Comparison of ENCODE assay signal across 29 cellular contexts in genomic region chr14:45114327-45114726, GRCh38. TPM values are rescaled to one million over a fixed set of nuclear protein-coding genes. Genes with fewer than 3 reads are reported as not detected.
DNase-seq lines count a peak whose midpoint lies in the region; ATAC-seq and TF ChIP-seq lines count a peak whose summit lies in the region.
"Had no signal": no experiment of that assay in that cellular context is flagged by ENCODE, and none has a peak within 500 bp of the region (broad histone marks: within the 10 kb centered on the region; RNA-seq: fewer than 3 reads in every experiment).

No MANE protein-coding gene starts in this region.

- POLR2A ChIA-PET in activated CD4-positive, alpha-beta T cell treated with anti-CD3 and anti-CD28 coated beads for 36 hours (lab: Charles Lee): interaction anchor here (1.3 to 1.4 kb wide), 2 partner anchors 20 to 71 kb away, joined by 4 to 7 read pairs; partner anchors contain the start of gene FKBP3

- no peaks in the 10 kb centered on the region for H3K9me3 Mint-ChIP-seq in activated CD4-positive, alpha-beta T cell treated with anti-CD3 and anti-CD28 coated beads for 36 hours (ENCODE audit: low read depth)
- H3K9me3 Mint-ChIP-seq in stimulated activated naive CD8-positive, alpha-beta T cell treated with anti-CD3 and anti-CD28 coated beads, Interleukin-15, amount 100 ng/mL, for 72 hours: no peaks in the 10 kb centered on the region
- H3K9me3 Mint-ChIP-seq: activated CD4-positive, alpha-beta T cell treated with anti-CD3 and anti-CD28 coated beads, Interleukin-2, amount 10 ng/mL, durations not matched to agents 7 days and 5 days; CD14-positive monocyte; HFFc6; natural killer cell treated with Interleukin-12 subunit alpha and Interleukin-12 subunit beta and Interleukin-15 and Interleukin-18, amount 100 ng/mL, for 72 hours; T-helper 2 cell treated with Interferon-gamma antibody and Interleukin-4, amounts not matched to agents 5 μg/mL and 100 μg/mL, for 36 hours had no signal

- peak; percentile 84 for ATAC-seq in activated CD4-positive, alpha-beta T cell treated with anti-CD3 and anti-CD28 coated beads for 36 hours
- ATAC-seq in Right ventricle myocardium superior (ENCODE audit: poor library complexity): no peak
- ATAC-seq in stimulated activated naive CD8-positive, alpha-beta T cell treated with anti-CD3 and anti-CD28 coated beads, Interleukin-15, amount 100 ng/mL, for 72 hours: peak; percentile 62
- ATAC-seq: gastrocnemius medialis; left cardiac atrium; natural killer cell treated with Interleukin-12 subunit alpha and Interleukin-12 subunit beta and Interleukin-15 and Interleukin-18, amount 100 ng/mL, for 72 hours; Panc1 had no signal

- H3K4me1 ChIP-seq in cardiac muscle cell (ENCODE audit: low read depth) (no peaks in the 10 kb centered on the region), hepatocyte (ENCODE audit: insufficient read depth) (peaks cover 12% of the 10 kb centered on the region)

- H3K4me3 Mint-ChIP-seq in activated CD4-positive, alpha-beta T cell treated with anti-CD3 and anti-CD28 coated beads for 36 hours: no peak overlapping the region
- H3K4me3 Mint-ChIP-seq in stimulated activated naive CD8-positive, alpha-beta T cell treated with anti-CD3 and anti-CD28 coated beads, Interleukin-15, amount 100 ng/mL, for 72 hours: no peak overlapping the region
- H3K4me3 Mint-ChIP-seq: activated CD4-positive, alpha-beta T cell treated with anti-CD3 and anti-CD28 coated beads, Interleukin-2, amount 10 ng/mL, durations not matched to agents 7 days and 5 days; CD14-positive monocyte; HFFc6; natural killer cell treated with Interleukin-12 subunit alpha and Interleukin-12 subunit beta and Interleukin-15 and Interleukin-18, amount 100 ng/mL, for 72 hours; T-helper 2 cell treated with Interferon-gamma antibody and Interleukin-4, amounts not matched to agents 5 μg/mL and 100 μg/mL, for 36 hours had no signal

- no peaks in the 10 kb centered on the region for H3K9me2 ChIP-seq in hepatocyte (replicated peaks; ENCODE audit: insufficient read depth)

- H2AFZ ChIP-seq in hepatocyte: no peak overlapping the region

- no peak for DNase-seq in activated CD4-positive, alpha-beta T cell treated with anti-CD3 and anti-CD28 coated beads for 36 hours
- DNase-seq in activated CD4-positive, alpha-beta T cell treated with anti-CD3 and anti-CD28 coated beads for 4 hours: no peak
- DNase-seq in cardiac muscle cell (ENCODE audit: low read depth in 1 of 2, low spot score in 1 of 2): no peak
- DNase-seq in Right ventricle myocardium superior: no peak
- no peak for DNase-seq in hepatocyte (ENCODE audit: low spot score)
- no peak for DNase-seq in stimulated activated naive CD8-positive, alpha-beta T cell treated with anti-CD3 and anti-CD28 coated beads, Interleukin-15, amount 100 ng/mL, for 72 hours
- DNase-seq in NCI-H2227 treated with DMSO at 0.1 percent for 48 hours (lab: John Stamatoyannopoulos, UW): no peak
- DNase-seq in stimulated activated CD4-positive, alpha-beta T cell treated with anti-CD3 and anti-CD28 coated beads, Interleukin-2, amount 100 ng/mL, for 48 hours: no peak
- DNase-seq: activated CD4-positive, alpha-beta T cell treated with anti-CD3 and anti-CD28 coated beads, Interleukin-2, amount 10 ng/mL, durations not matched to agents 7 days and 5 days; activated gamma-delta T cell treated with Interleukin-2 at 50 U/mL for 16 hours; anterior cingulate cortex; effector CD4-positive, alpha-beta T cell; gastrocnemius medialis; GOT3; HFFc6; IMR-90; left cardiac atrium; NCI-H1417 treated with DMSO at 0.1 percent for 48 hours; NCI-H2029 treated with DMSO at 0.1 percent for 48 hours; NCI-H226; NCI-H748 treated with DMSO at 0.1 percent for 48 hours; SHP77; stimulated activated naive CD4-positive, alpha-beta T cell treated with Interleukin-2 at 50 U/mL for 16 hours had no signal

- no peaks in the 10 kb centered on the region for H4K20me1 ChIP-seq in hepatocyte (ENCODE audit: insufficient read depth, poor library complexity, severe bottlenecking)

- no peaks in the 10 kb centered on the region for H3K27me3 ChIP-seq in cardiac muscle cell
- no peaks in the 10 kb centered on the region for H3K27me3 ChIP-seq in hepatocyte
- H3K27me3 ChIP-seq: gastrocnemius medialis had no signal

- H3K36me3 ChIP-seq in cardiac muscle cell: peaks cover 78% of the 10 kb centered on the region
- H3K36me3 ChIP-seq in hepatocyte (replicated peaks; ENCODE audit: insufficient read depth, low read depth): no peaks in the 10 kb centered on the region

- H3K36me3 Mint-ChIP-seq in activated CD4-positive, alpha-beta T cell treated with anti-CD3 and anti-CD28 coated beads for 36 hours (ENCODE audit: low read depth): peaks cover 40% of the 10 kb centered on the region

- peak overlapping the region; percentile 32 for H3K4me2 ChIP-seq in hepatocyte

- H3K27me3 Mint-ChIP-seq in activated CD4-positive, alpha-beta T cell treated with anti-CD3 and anti-CD28 coated beads for 36 hours: no peaks in the 10 kb centered on the region
- no peaks in the 10 kb centered on the region for H3K27me3 Mint-ChIP-seq in stimulated activated naive CD8-positive, alpha-beta T cell treated with anti-CD3 and anti-CD28 coated beads, Interleukin-15, amount 100 ng/mL, for 72 hours
- H3K27me3 Mint-ChIP-seq: activated CD4-positive, alpha-beta T cell treated with anti-CD3 and anti-CD28 coated beads, Interleukin-2, amount 10 ng/mL, durations not matched to agents 7 days and 5 days; natural killer cell treated with Interleukin-12 subunit alpha and Interleukin-12 subunit beta and Interleukin-15 and Interleukin-18, amount 100 ng/mL, for 72 hours had no signal

- WGBS in hepatocyte (ENCODE audit: low lambda C conversion rate, missing lambda C conversion rate): 86% methylated on average over 3 of the region's 3 CpGs

- CTCF ChIA-PET in activated CD4-positive, alpha-beta T cell treated with anti-CD3 and anti-CD28 coated beads for 36 hours (lab: Charles Lee): interaction anchor here (1.2 to 3.2 kb wide), 2 partner anchors 15 to 20 kb away, joined by 3 to 15 read pairs; partner anchors contain the start of gene FKBP3

- no peaks in the 10 kb centered on the region for H3K79me2 ChIP-seq in hepatocyte

- H3K9me3 ChIP-seq in cardiac muscle cell (ENCODE audit: low read depth) (no peaks in the 10 kb centered on the region), hepatocyte (ENCODE audit: low read depth) (no peaks in the 10 kb centered on the region)
- H3K9me3 ChIP-seq: gastrocnemius medialis, thoracic aorta had no signal

- H3K27ac ChIP-seq in cardiac muscle cell (peak overlapping the region; percentile 52), hepatocyte (no peak overlapping the region)
- H3K27ac ChIP-seq: thoracic aorta had no signal

- intact Hi-C loops in activated CD4-positive, alpha-beta T cell treated with anti-CD3 and anti-CD28 coated beads for 36 hours (cut with DNase I, micrococcal nuclease): loop anchor here (1.0 kb wide), 3 partner anchors 20 to 132 kb away; partner anchors contain the start of gene FKBP3 (in 2 of the 2)
- intact Hi-C loops in Right ventricle myocardium superior (cut with DNase I): no loop called here

- H3K4me3 ChIP-seq in cardiac muscle cell: no peak overlapping the region
- no peak overlapping the region for H3K4me3 ChIP-seq in hepatocyte
- H3K4me3 ChIP-seq: gastrocnemius medialis, lung, thoracic aorta had no signal

- peaks cover 25% of the 10 kb centered on the region for H3K4me1 Mint-ChIP-seq in activated CD4-positive, alpha-beta T cell treated with anti-CD3 and anti-CD28 coated beads for 36 hours
- H3K4me1 Mint-ChIP-seq in stimulated activated naive CD8-positive, alpha-beta T cell treated with anti-CD3 and anti-CD28 coated beads, Interleukin-15, amount 100 ng/mL, for 72 hours: peaks cover 10% of the 10 kb centered on the region
- H3K4me1 Mint-ChIP-seq: CD14-positive monocyte had no signal

- TF ChIP-seq CTCF in cardiac muscle cell (IDR thresholded peaks at IDR 0.05; ENCODE audit: low read depth, low read length): no peak
- TF ChIP-seq CTCF in hepatocyte (IDR thresholded peaks at IDR 0.05; ENCODE audit: poor library complexity): no peak

- H3K27ac Mint-ChIP-seq in activated CD4-positive, alpha-beta T cell treated with anti-CD3 and anti-CD28 coated beads for 36 hours: peak overlapping the region; percentile 74
- H3K27ac Mint-ChIP-seq in stimulated activated naive CD8-positive, alpha-beta T cell treated with anti-CD3 and anti-CD28 coated beads, Interleukin-15, amount 100 ng/mL, for 72 hours: peak overlapping the region in 1 of 2 donors; percentile 33
- H3K27ac Mint-ChIP-seq: activated CD4-positive, alpha-beta T cell treated with anti-CD3 and anti-CD28 coated beads, Interleukin-2, amount 10 ng/mL, durations not matched to agents 7 days and 5 days; CD14-positive monocyte had no signal

RNA-seq across cellular contexts. Expression of gene FKBP3, which starts 20.0 kb away (rescaled TPM):
- 10 to 100 TPM; 70.5 to 73.9 TPM for total RNA-seq in activated CD4-positive, alpha-beta T cell treated with anti-CD3 and anti-CD28 coated beads for 36 hours
- total RNA-seq in cardiac muscle cell (54.0 and 69.6 TPM in 2 replicates), Right ventricle myocardium superior (124 TPM), hepatocyte (52.4 and 63.7 TPM in 2 replicates)
- polyA plus RNA-seq in cardiac muscle cell (225 and 298 TPM in 2 replicates), hepatocyte (117 and 119 TPM in 2 replicates)

RNA-seq across cellular contexts. Expression of gene FANCM, which starts 21.4 kb away (rescaled TPM):
- 10 to 100 TPM; 11.5 to 14.6 TPM for total RNA-seq in activated CD4-positive, alpha-beta T cell treated with anti-CD3 and anti-CD28 coated beads for 36 hours
- total RNA-seq in cardiac muscle cell: 5.6 and 12.4 TPM in 2 replicates
- 5.6 and 9.6 TPM in 2 replicates for polyA plus RNA-seq in cardiac muscle cell
- 2.9 TPM for total RNA-seq in Right ventricle myocardium superior
- 4.8 and 5.4 TPM in 2 replicates for total RNA-seq in hepatocyte
- polyA plus RNA-seq in hepatocyte: 1.9 and 3.2 TPM in 2 replicates

RNA-seq across cellular contexts. Expression of gene PRPF39, which starts 30.4 kb away (rescaled TPM):
- total RNA-seq in activated CD4-positive, alpha-beta T cell treated with anti-CD3 and anti-CD28 coated beads for 36 hours: 10 to 100 TPM; 45.2 to 47.5 TPM
- total RNA-seq in cardiac muscle cell: 30.0 and 40.7 TPM in 2 replicates
- 30.4 and 34.9 TPM in 2 replicates for polyA plus RNA-seq in cardiac muscle cell
- total RNA-seq in Right ventricle myocardium superior: 12.9 TPM
- total RNA-seq in hepatocyte: 32.5 and 38.9 TPM in 2 replicates
- 18.2 and 27.8 TPM in 2 replicates for polyA plus RNA-seq in hepatocyte
